ENCODE assay signal across 13 cellular contexts in the genomic region with DNA sequence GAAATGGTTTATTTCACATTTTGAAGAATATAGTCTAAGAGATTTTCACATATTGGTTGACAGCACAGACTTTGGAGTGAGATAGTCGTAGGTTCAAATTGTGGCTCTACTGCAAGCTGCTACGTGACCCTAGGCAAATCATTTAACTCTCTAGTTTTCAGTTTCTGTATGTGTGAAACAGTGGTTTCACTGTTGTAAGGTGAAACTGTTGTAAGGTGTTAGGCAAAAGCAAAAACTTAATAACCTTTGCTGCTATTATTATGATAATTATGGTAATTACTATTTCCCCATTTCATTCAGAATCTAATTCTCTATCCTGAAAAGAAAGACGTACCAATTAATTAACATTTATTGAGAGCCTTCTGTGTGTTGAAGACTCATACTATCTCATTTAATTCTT.
A peak's percentile ranks its signal among the peaks of the same experiment; 100 is the strongest.
DNase-seq lines count a peak whose midpoint lies in the region; ATAC-seq lines count a peak whose summit lies in the region.
"Had no signal": no experiment of that assay in that cellular context is flagged by ENCODE, and none has a peak within 500 bp of the region (broad histone marks: within the 10 kb centered on the region; RNA-seq: fewer than 3 reads in every experiment).

No MANE protein-coding gene starts in this region.

- no peak overlapping the region for H3K27ac Mint-ChIP-seq in activated CD4-positive, alpha-beta T cell treated with anti-CD3 and anti-CD28 coated beads for 36 hours
- H3K27ac Mint-ChIP-seq in natural killer cell treated with Interleukin-12 subunit alpha and Interleukin-12 subunit beta and Interleukin-15 and Interleukin-18, amount 100 ng/mL, for 72 hours = peak overlapping the region; percentile 76 to 86
- H3K27ac Mint-ChIP-seq: brain had no signal

- CTCF ChIA-PET in activated CD4-positive, alpha-beta T cell treated with anti-CD3 and anti-CD28 coated beads for 36 hours (lab: Charles Lee) = no interaction called here

- peak; percentile 90 for ATAC-seq in activated CD4-positive, alpha-beta T cell treated with anti-CD3 and anti-CD28 coated beads for 36 hours
- ATAC-seq in GM21786 (IDR thresholded peaks at IDR 0.05; ENCODE audit: unreplicated experiment) (peak; percentile 100), HG03196 (IDR thresholded peaks at IDR 0.05; ENCODE audit: unreplicated experiment) (peak; percentile 99)
- ATAC-seq in natural killer cell treated with Interleukin-12 subunit alpha and Interleukin-12 subunit beta and Interleukin-15 and Interleukin-18, amount 100 ng/mL, for 72 hours = peak; percentile 91

- peaks cover 15% of the 10 kb centered on the region for H3K36me3 Mint-ChIP-seq in activated CD4-positive, alpha-beta T cell treated with anti-CD3 and anti-CD28 coated beads for 36 hours (ENCODE audit: low read depth)
- H3K36me3 Mint-ChIP-seq in natural killer cell treated with Interleukin-12 subunit alpha and Interleukin-12 subunit beta and Interleukin-15 and Interleukin-18, amount 100 ng/mL, for 72 hours = peaks cover 10% of the 10 kb centered on the region

- intact Hi-C loops in activated CD4-positive, alpha-beta T cell treated with anti-CD3 and anti-CD28 coated beads for 36 hours (cut with DNase I, micrococcal nuclease) = loop anchor here (1.0 to 5.0 kb wide), 3 partner anchors 80 to 144 kb away; a partner anchor contains a TSS

- no peaks in the 10 kb centered on the region for H3K9me3 Mint-ChIP-seq in activated CD4-positive, alpha-beta T cell treated with anti-CD3 and anti-CD28 coated beads for 36 hours (ENCODE audit: low read depth)
- no peaks in the 10 kb centered on the region for H3K9me3 Mint-ChIP-seq in natural killer cell treated with Interleukin-12 subunit alpha and Interleukin-12 subunit beta and Interleukin-15 and Interleukin-18, amount 100 ng/mL, for 72 hours
- H3K9me3 Mint-ChIP-seq: brain had no signal

- in situ Hi-C loops in ACHN (cut with HindIII; ENCODE audit: low pct_ligation_motif_present, low pct_unique_long_range_greater_than_20kb, low sequenced_read_pairs) = no loop called here

- POLR2A ChIA-PET in activated CD4-positive, alpha-beta T cell treated with anti-CD3 and anti-CD28 coated beads for 36 hours (lab: Charles Lee) = no interaction called here

- no peaks in the 10 kb centered on the region for H3K27me3 Mint-ChIP-seq in activated CD4-positive, alpha-beta T cell treated with anti-CD3 and anti-CD28 coated beads for 36 hours
- H3K27me3 Mint-ChIP-seq in natural killer cell treated with Interleukin-12 subunit alpha and Interleukin-12 subunit beta and Interleukin-15 and Interleukin-18, amount 100 ng/mL, for 72 hours = no peaks in the 10 kb centered on the region
- H3K27me3 Mint-ChIP-seq: brain had no signal

- DNase-seq in activated CD4-positive, alpha-beta T cell treated with anti-CD3 and anti-CD28 coated beads for 36 hours = no peak
- no peak for DNase-seq in activated CD4-positive, alpha-beta T cell treated with anti-CD3 and anti-CD28 coated beads for 1 hour
- no peak for DNase-seq in natural killer cell treated with Interleukin-12 subunit alpha and Interleukin-12 subunit beta and Interleukin-15 and Interleukin-18, amount 100 ng/mL, for 72 hours (ENCODE audit: low spot score)
- DNase-seq in GF-D8 (lab: John Stamatoyannopoulos, UW) (no peak), ACHN (no peak), NCI-H2171 (lab: John Stamatoyannopoulos, UW) (no peak)
- DNase-seq: 8988T; activated CD4-positive, CD25-positive, alpha-beta regulatory T cell treated with anti-CD3 and anti-CD28 coated beads, Interleukin-2, amount 50 U/mL, for 72 hours; EL; NCI-H1694 treated with DMSO at 0.1 percent for 48 hours had no signal

- peaks cover 20% of the 10 kb centered on the region for H3K4me1 Mint-ChIP-seq in activated CD4-positive, alpha-beta T cell treated with anti-CD3 and anti-CD28 coated beads for 36 hours
- peaks cover 4 to 14% of the 10 kb centered on the region in 2 donors for H3K4me1 Mint-ChIP-seq in natural killer cell treated with Interleukin-12 subunit alpha and Interleukin-12 subunit beta and Interleukin-15 and Interleukin-18, amount 100 ng/mL, for 72 hours (ENCODE audit: low read depth in 2 of 2)
- H3K4me1 Mint-ChIP-seq: brain had no signal

- no peak overlapping the region for H3K4me3 Mint-ChIP-seq in activated CD4-positive, alpha-beta T cell treated with anti-CD3 and anti-CD28 coated beads for 36 hours
- H3K4me3 Mint-ChIP-seq in natural killer cell treated with Interleukin-12 subunit alpha and Interleukin-12 subunit beta and Interleukin-15 and Interleukin-18, amount 100 ng/mL, for 72 hours = peak overlapping the region; percentile 51
- H3K4me3 Mint-ChIP-seq: brain had no signal
